ENCODE assay signal across 13 cellular contexts in genomic region chr6:154593122-154593521, GRCh38.
DNase-seq lines count a peak whose midpoint lies in the region; ATAC-seq and TF ChIP-seq lines count a peak whose summit lies in the region.
"Had no signal": no experiment of that assay in that cellular context is flagged by ENCODE, and none has a peak within 500 bp of the region (broad histone marks: within the 10 kb centered on the region; RNA-seq: fewer than 3 reads in every experiment).

No MANE protein-coding gene starts in this region.

- ATAC-seq in HG03280 (IDR thresholded peaks at IDR 0.05; ENCODE audit: unreplicated experiment) = no peak
- no peak for ATAC-seq in HG02885 (IDR thresholded peaks at IDR 0.05; ENCODE audit: poor library complexity, unreplicated experiment)
- ATAC-seq: left lobe of liver had no signal

- no peaks in the 10 kb centered on the region for H3K36me3 Mint-ChIP-seq in HFFc6 (ENCODE audit: low read depth)

- no peak for TF ChIP-seq CTCF in HFFc6 (IDR thresholded peaks at IDR 0.05)

- no peak overlapping the region for H3K27ac Mint-ChIP-seq in HFFc6

- no peaks in the 10 kb centered on the region for H3K9me3 Mint-ChIP-seq in HFFc6

- H3K4me3 Mint-ChIP-seq in HFFc6 = no peak overlapping the region

- DNase-seq in COLO668 (lab: John Stamatoyannopoulos, UW; ENCODE audit: unreplicated experiment) (peak; percentile 13), NCI-H2029 (lab: John Stamatoyannopoulos, UW) (peak; percentile 95), amniotic epithelial cell (ENCODE audit: low read depth) (peak; percentile 80), left kidney (ENCODE audit: low read depth, low spot score) (peak; percentile 78), AG20443 (ENCODE audit: low spot score) (no peak), HFFc6 (no peak)
- DNase-seq: activated T-cell treated with anti-CD3 and anti-CD28 coated beads, Interleukin-2, amount 50 U/mL, for 1 hour; DND-41; foreskin fibroblast; Karpas-422 had no signal

- no peaks in the 10 kb centered on the region for H3K4me1 Mint-ChIP-seq in HFFc6 (ENCODE audit: low read depth)

- peaks cover 6% of the 10 kb centered on the region for H3K27me3 Mint-ChIP-seq in HFFc6 (ENCODE audit: insufficient read depth)

Comparison
In these comparisons a context has a peak if more than half of its experiments do, and no peak if none do; other contexts are left out.
1. DNase-seq: peak in COLO668 (single experiment), NCI-H2029 (single experiment), amniotic epithelial cell (single experiment) and left kidney (single experiment); none in AG20443 (single experiment) and HFFc6 (single experiment).